Comparison of ENCODE assay signal across 10 cellular contexts in genomic region chr17:50564916-50565315, GRCh38. TPM values are rescaled to one million over a fixed set of nuclear protein-coding genes. Genes with fewer than 3 reads are reported as not detected.
A peak's percentile ranks its signal among the peaks of the same experiment; 100 is the strongest.
DNase-seq lines count a peak whose midpoint lies in the region; ATAC-seq and TF ChIP-seq lines count a peak whose summit lies in the region.
"Had no signal": no experiment of that assay in that cellular context is flagged by ENCODE, and none has a peak within 500 bp of the region (broad histone marks: within the 10 kb centered on the region; RNA-seq: fewer than 3 reads in every experiment).

No MANE protein-coding gene starts in this region.

- H3K4me3 ChIP-seq in breast epithelium (peak overlapping the region; percentile 6 to 53 (median 30)), left lung (no peak overlapping the region), aorta (ENCODE audit: low read length in 2 of 2) (no peak overlapping the region)

- H3K4me1 ChIP-seq in breast epithelium, result peaks cover 0 to 9% of the 10 kb centered on the region in 2 donors
- peaks cover 10 to 20% of the 10 kb centered on the region in 2 donors for H3K4me1 ChIP-seq in left lung
- peaks cover 2 to 3% of the 10 kb centered on the region in 2 donors for H3K4me1 ChIP-seq in aorta (ENCODE audit: control insufficient read depth in 1 of 2, insufficient read depth in 2 of 2, low read length in 2 of 2)

- H3K27ac ChIP-seq in breast epithelium, result peak overlapping the region; percentile 65 to 92
- H3K27ac ChIP-seq in left lung, result peak overlapping the region in 1 of 2 donors; percentile 44
- no peak overlapping the region for H3K27ac ChIP-seq in aorta (ENCODE audit: low read depth in 1 of 2, low read length in 2 of 2)
- H3K27ac ChIP-seq in RWPE1, result no peak overlapping the region

- no TSS peak for BruUV-seq in MCF 10A (replicated peaks; lab: Mats Ljungman, UMichigan)

- H3K36me3 ChIP-seq in breast epithelium, result no peaks in the 10 kb centered on the region
- H3K36me3 ChIP-seq in left lung, result no peaks in the 10 kb centered on the region
- H3K36me3 ChIP-seq in aorta (ENCODE audit: control insufficient read depth in 1 of 2, insufficient read depth in 2 of 2, low read length in 1 of 2), result no peaks in the 10 kb centered on the region

- POLR2A ChIA-PET in MCF 10A (lab: Yijun Ruan, JAX), result no interaction called here
- POLR2A ChIA-PET in RWPE1 (lab: Yijun Ruan, JAX; ENCODE audit: low non-redundant PET), result no interaction called here

- DNase-seq in breast epithelium (ENCODE audit: low spot score in 2 of 2) (peak in 1 of 2 donors; percentile 56), MCF 10A (ENCODE audit: unreplicated experiment) (no peak), left lung (peak in 1 of 2 donors; percentile 67), aorta (peak; percentile 91 to 94), RWPE1 (ENCODE audit: low spot score) (no peak)
- no peak for DNase-seq in activated T-cell treated with anti-CD3 and anti-CD28 coated beads, Interleukin-2, amount 50 U/mL, for 1 hour
- no peak for DNase-seq in activated T-cell treated with anti-CD3 and anti-CD28 coated beads, Interleukin-2, amount 50 U/mL, for 24 hours
- DNase-seq: small intestine had no signal

- no peaks in the 10 kb centered on the region for H3K4me1 Mint-ChIP-seq in MCF 10A (ENCODE audit: insufficient read depth, unreplicated experiment)
- H3K4me1 Mint-ChIP-seq in brain, result peaks cover 82% of the 10 kb centered on the region
- peaks cover 9% of the 10 kb centered on the region for H3K4me1 Mint-ChIP-seq in activated T-cell treated with anti-CD3 and anti-CD28 coated beads, Interleukin-2, amount 50 U/mL, for 24 hours (ENCODE audit: low read depth)

- H3K9me3 Mint-ChIP-seq in MCF 10A (ENCODE audit: unreplicated experiment) (no peaks in the 10 kb centered on the region), brain (peaks cover 0 to 8% (median 0%) of the 10 kb centered on the region in 5 experiments)
- H3K9me3 Mint-ChIP-seq in activated T-cell treated with anti-CD3 and anti-CD28 coated beads, Interleukin-2, amount 50 U/mL, for 24 hours, result no peaks in the 10 kb centered on the region

- H3K36me3 Mint-ChIP-seq in MCF 10A (ENCODE audit: insufficient read depth, unreplicated experiment) (no peaks in the 10 kb centered on the region), brain (no peaks in the 10 kb centered on the region)
- H3K36me3 Mint-ChIP-seq in activated T-cell treated with anti-CD3 and anti-CD28 coated beads, Interleukin-2, amount 50 U/mL, for 24 hours (ENCODE audit: low read depth), result no peaks in the 10 kb centered on the region

- H3K4me3 Mint-ChIP-seq in MCF 10A (ENCODE audit: unreplicated experiment) (no peak overlapping the region), brain (peak overlapping the region; percentile 78 to 88 (median 81))
- no peak overlapping the region for H3K4me3 Mint-ChIP-seq in activated T-cell treated with anti-CD3 and anti-CD28 coated beads, Interleukin-2, amount 50 U/mL, for 24 hours

- TF ChIP-seq CTCF in breast epithelium (IDR thresholded peaks at IDR 0.05), result no peak
- no peak for TF ChIP-seq CTCF in MCF 10A (IDR thresholded peaks at IDR 0.05; ENCODE audit: unreplicated experiment)
- no peak for TF ChIP-seq CTCF in brain (conservative IDR thresholded peaks at IDR 0.05)
- no peak for TF ChIP-seq CTCF in left lung (IDR thresholded peaks at IDR 0.05)
- no peak for TF ChIP-seq CTCF in RWPE1 (conservative IDR thresholded peaks at IDR 0.05; ENCODE audit: low read depth)

- peaks cover 3 to 36% of the 10 kb centered on the region in 2 donors for H3K27me3 ChIP-seq in breast epithelium
- peaks cover 28 to 80% of the 10 kb centered on the region in 2 donors for H3K27me3 ChIP-seq in left lung
- no peaks in the 10 kb centered on the region for H3K27me3 ChIP-seq in aorta (ENCODE audit: control insufficient read depth in 1 of 2, insufficient read depth in 2 of 2, low read length in 1 of 2)

- TF ChIP-seq POLR2A in breast epithelium (IDR thresholded peaks at IDR 0.05), result no peak

- ATAC-seq in left lung (peak; percentile 37), aorta (ENCODE audit: low FRiP score) (peak; percentile 85)
- ATAC-seq: activated CD4-positive, CD25-positive, alpha-beta regulatory T cell treated with anti-CD3 and anti-CD28 coated beads, Interleukin-2, amount 50 U/mL, for 24 hours had no signal

- 1 to 7% methylated on average over 17 to 19 of the region's 19 CpGs for WGBS in aorta, 2 donors

- H3K9me3 ChIP-seq in breast epithelium (no peaks in the 10 kb centered on the region), left lung (no peaks in the 10 kb centered on the region), aorta (ENCODE audit: control insufficient read depth, low read length) (no peaks in the 10 kb centered on the region)

- CTCF ChIA-PET in MCF 10A (lab: Yijun Ruan, JAX) (interaction anchor here (1.0 kb wide), 1 partner anchor 63 kb away, joined by 3 read pairs; no protein-coding TSS in a partner anchor), RWPE1 (lab: Yijun Ruan, JAX) (interaction anchor here (0.6 to 1.4 kb wide), 4 partner anchors 12 to 196 kb away, joined by 3 to 6 read pairs (median 4); no protein-coding TSS in a partner anchor)

- H3K27me3 Mint-ChIP-seq in MCF 10A (ENCODE audit: insufficient read depth, unreplicated experiment), result peaks cover 68% of the 10 kb centered on the region
- peaks cover 30% of the 10 kb centered on the region for H3K27me3 Mint-ChIP-seq in brain
- peaks cover 66% of the 10 kb centered on the region for H3K27me3 Mint-ChIP-seq in activated T-cell treated with anti-CD3 and anti-CD28 coated beads, Interleukin-2, amount 50 U/mL, for 24 hours

- intact Hi-C loops in breast epithelium (cut with DNase I; ENCODE audit: low total_unique reads), result no loop called here
- intact Hi-C loops in MCF 10A (cut with micrococcal nuclease), result no loop called here
- intact Hi-C loops in left lung (cut with DNase I), result no loop called here
- intact Hi-C loops in aorta (cut with DNase I), result no loop called here

- H3K27ac Mint-ChIP-seq in MCF 10A (ENCODE audit: low read depth, unreplicated experiment) (no peak overlapping the region), brain (peak overlapping the region; percentile 92 to 99 (median 95))
- H3K27ac Mint-ChIP-seq in activated T-cell treated with anti-CD3 and anti-CD28 coated beads, Interleukin-2, amount 50 U/mL, for 24 hours, result no peak overlapping the region

RNA-seq across cellular contexts. Expression of gene CACNA1G, which starts 4.4 kb away (rescaled TPM):
- 1 to 10 TPM in 2 of 3 donors, under 1 TPM in 1; 0.32 to 2.6 (median 2.3) TPM for total RNA-seq in breast epithelium
- not detected in 2 replicates for total RNA-seq in MCF 10A (2022)
- 2.0 TPM for polyA plus RNA-seq in brain (ENCODE audit: insufficient read depth, low read depth, low replicate concordance)
- 1 to 10 TPM in 1 of 2 donors, under 1 TPM in 1; 0.50 to 4.3 TPM for total RNA-seq in left lung
- 1 to 10 TPM in 1 of 2 donors, under 1 TPM in 1; 0.29 to 2.8 TPM for total RNA-seq in aorta
- not detected for polyA plus RNA-seq in aorta

RNA-seq across cellular contexts. Expression of gene SPATA20, which starts 17.9 kb away (rescaled TPM):
- total RNA-seq in breast epithelium (10 to 100 TPM; 52.4 to 62.3 (median 58.4) TPM), MCF 10A (2022) (35.3 and 39.4 TPM in 2 replicates), left lung (10 to 100 TPM; 37.6 to 57.2 TPM), aorta (10 to 100 TPM; 27.8 to 41.9 TPM)
- polyA plus RNA-seq in brain (ENCODE audit: insufficient read depth, low read depth, low replicate concordance) (22.1 TPM), aorta (10 to 100 TPM; 16.7 to 64.0 TPM)

RNA-seq across cellular contexts. Expression of gene EPN3, which starts 32.4 kb away (rescaled TPM):
- total RNA-seq in breast epithelium, result 10 to 100 TPM in 1 of 3 donors, 1 to 10 TPM in 1, not detected in 1; 8.2 to 32.8 TPM
- 2.1 and 4.4 TPM in 2 replicates for total RNA-seq in MCF 10A (2022)
- 2.1 TPM for polyA plus RNA-seq in brain (ENCODE audit: insufficient read depth, low read depth, low replicate concordance)
- total RNA-seq in left lung, result 1 to 10 TPM in 1 of 2 donors, under 1 TPM in 1; 0.55 to 6.4 TPM
- total RNA-seq in aorta, result not detected
- 1 to 10 TPM; 1.5 to 1.9 TPM for polyA plus RNA-seq in aorta

RNA-seq across cellular contexts. Expression of gene MYCBPAP, which starts 56.7 kb away (rescaled TPM):
- 1 to 10 TPM in 2 of 3 donors, under 1 TPM in 1; 0.66 to 1.9 (median 1.3) TPM for total RNA-seq in breast epithelium
- 0.19 TPM in 1 of 2 replicates, not detected in the other for total RNA-seq in MCF 10A (2022)
- polyA plus RNA-seq in brain (ENCODE audit: insufficient read depth, low read depth, low replicate concordance), result 0.61 TPM
- total RNA-seq in left lung, result 1 to 10 TPM; 1.4 to 2.7 TPM
- total RNA-seq in aorta, result 1 to 10 TPM; 1.3 to 1.8 TPM
- polyA plus RNA-seq in aorta, result 1 to 10 TPM in 1 of 2 donors, under 1 TPM in 1; 0.77 to 1.0 TPM

Comparison
In these comparisons a context has a peak if more than half of its experiments do, and no peak if none do; other contexts are left out.
1. DNase-seq: peak in aorta (2 of 2); none in MCF 10A (single experiment), RWPE1 (single experiment), activated T-cell treated with anti-CD3 and anti-CD28 coated beads, Interleukin-2, amount 50 U/mL, for 1 hour (single experiment) and activated T-cell treated with anti-CD3 and anti-CD28 coated beads, Interleukin-2, amount 50 U/mL, for 24 hours (single experiment).
2. H3K27ac ChIP-seq: peak in breast epithelium (2 of 2); none in aorta (0 of 2) and RWPE1 (single experiment).
3. H3K4me3 ChIP-seq: peak in breast epithelium (3 of 3); none in left lung (0 of 2) and aorta (0 of 2).
4. H3K27ac Mint-ChIP-seq: peak in brain (5 of 5); none in MCF 10A (single experiment) and activated T-cell treated with anti-CD3 and anti-CD28 coated beads, Interleukin-2, amount 50 U/mL, for 24 hours (single experiment).
5. H3K4me3 Mint-ChIP-seq: peak in brain (5 of 5); none in MCF 10A (single experiment) and activated T-cell treated with anti-CD3 and anti-CD28 coated beads, Interleukin-2, amount 50 U/mL, for 24 hours (single experiment).